ENCODE assay signal across 23 cellular contexts in the genomic region with DNA sequence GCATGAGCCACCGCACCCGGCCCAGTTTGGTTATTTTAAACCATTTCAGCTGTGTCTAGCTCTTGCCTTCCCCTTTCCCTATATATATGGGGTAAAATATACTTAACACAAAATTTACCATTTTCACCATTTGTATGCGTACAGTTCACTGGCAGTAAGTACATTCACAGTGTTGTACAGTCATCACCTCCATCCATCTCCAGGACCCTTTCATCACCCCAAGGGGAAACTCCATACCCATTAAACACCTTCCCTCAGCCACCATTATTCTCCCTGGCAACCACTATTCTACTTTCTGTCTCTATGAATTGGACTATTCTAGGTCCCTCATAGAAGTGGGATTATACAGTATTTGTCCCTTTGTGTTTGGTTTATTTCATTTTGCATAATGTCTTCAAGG.
DNase-seq lines count a peak whose midpoint lies in the region; ATAC-seq and TF ChIP-seq lines count a peak whose summit lies in the region.
"Had no signal": no experiment of that assay in that cellular context is flagged by ENCODE, and none has a peak within 500 bp of the region (broad histone marks: within the 10 kb centered on the region; RNA-seq: fewer than 3 reads in every experiment).

No MANE protein-coding gene starts in this region.

- H3K4me3 ChIP-seq in BLaER1 treated with 17β-estradiol and CSF1 and Interleukin-3, amounts not matched to agents 10 nM and 100 nM = no peak overlapping the region
- H3K4me3 ChIP-seq in CD8-positive, alpha-beta T cell (ENCODE audit: low read depth, low read length) = no peak overlapping the region
- no peak overlapping the region for H3K4me3 ChIP-seq in endodermal cell (ENCODE audit: low read length)

- H3K9me3 ChIP-seq in BLaER1 treated with 17β-estradiol and CSF1 and Interleukin-3, amounts not matched to agents 10 nM and 100 nM (replicated peaks in 1 of 11) = no peaks in the 10 kb centered on the region
- H3K9me3 ChIP-seq in CD8-positive, alpha-beta T cell (ENCODE audit: low read length) = no peaks in the 10 kb centered on the region
- H3K9me3 ChIP-seq in endodermal cell (ENCODE audit: control insufficient read depth, low read length) = no peaks in the 10 kb centered on the region
- H3K9me3 ChIP-seq: Caco-2 had no signal

- H3K4me1 ChIP-seq in BLaER1 treated with 17β-estradiol and CSF1 and Interleukin-3, amounts not matched to agents 10 nM and 100 nM = peaks cover 60 to 100% (median 96%) of the 10 kb centered on the region in 10 experiments
- peaks cover 27% of the 10 kb centered on the region for H3K4me1 ChIP-seq in CD8-positive, alpha-beta T cell (ENCODE audit: insufficient read depth, low read length)
- H3K4me1 ChIP-seq in endodermal cell (ENCODE audit: control insufficient read depth, insufficient read depth, low read length) = no peaks in the 10 kb centered on the region
- H3K4me1 ChIP-seq: parathyroid adenoma had no signal

- ATAC-seq in CD8-positive, alpha-beta T cell = no peak
- no peak for ATAC-seq in activated CD8-positive, alpha-beta T cell treated with anti-CD3 and anti-CD28 coated beads, Interleukin-2, amount 10 ng/mL, durations not matched to agents 7 days and 5 days
- ATAC-seq: activated T-helper 17 cell treated with anti-CD3 and anti-CD28 coated beads, Interleukin-2, amount 50 U/mL, for 72 hours; esophagus mucosa had no signal

- H3K36me3 ChIP-seq in BLaER1 treated with 17β-estradiol and CSF1 and Interleukin-3, amounts not matched to agents 10 nM and 100 nM = peaks cover 7 to 71% (median 45%) of the 10 kb centered on the region in 11 experiments; a peak in 18 of 22 replicates
- H3K36me3 ChIP-seq in CD8-positive, alpha-beta T cell (ENCODE audit: insufficient read depth, low read length) = no peaks in the 10 kb centered on the region
- H3K36me3 ChIP-seq in endodermal cell (ENCODE audit: control insufficient read depth, insufficient read depth, low read length) = no peaks in the 10 kb centered on the region

- CTCF ChIA-PET in CD8-positive, alpha-beta T cell (lab: Charles Lee) = interaction anchor here (0.6 to 4.1 kb wide), 12 partner anchors 11 to 226 kb away, joined by 3 to 56 read pairs (median 10); a partner anchor contains a TSS
- CTCF ChIA-PET in activated CD8-positive, alpha-beta T cell treated with anti-CD3 and anti-CD28 coated beads, Interleukin-2, amount 10 ng/mL, durations not matched to agents 7 days and 5 days (lab: Charles Lee) = interaction anchor here (1.7 to 4.1 kb wide), 8 partner anchors 8 to 232 kb away, joined by 5 to 70 read pairs (median 19); a partner anchor contains a TSS

- H3K27ac Mint-ChIP-seq in CD8-positive, alpha-beta T cell = peak overlapping the region; percentile 43
- peak overlapping the region; percentile 48 for H3K27ac Mint-ChIP-seq in activated CD8-positive, alpha-beta T cell treated with anti-CD3 and anti-CD28 coated beads, Interleukin-2, amount 10 ng/mL, durations not matched to agents 7 days and 5 days
- peak overlapping the region in 2 of 3 experiments; percentile 1 to 92 for H3K27ac Mint-ChIP-seq in nephron
- H3K27ac Mint-ChIP-seq in osteocyte (ENCODE audit: unreplicated experiment) = no peak overlapping the region
- no peak overlapping the region for H3K27ac Mint-ChIP-seq in endodermal cell
- H3K27ac Mint-ChIP-seq: type B pancreatic cell had no signal

- no peak overlapping the region for H3K9ac ChIP-seq in BLaER1 treated with 17β-estradiol and CSF1 and Interleukin-3, amounts not matched to agents 10 nM and 100 nM
- H3K9ac ChIP-seq in endodermal cell (ENCODE audit: extremely low read depth, low read length, poor library complexity, severe bottlenecking) = no peak overlapping the region
- H3K9ac ChIP-seq: parathyroid adenoma had no signal

- no peaks in the 10 kb centered on the region for H3K27me3 ChIP-seq in BLaER1 treated with 17β-estradiol and CSF1 and Interleukin-3, amounts not matched to agents 10 nM and 100 nM
- no peaks in the 10 kb centered on the region for H3K27me3 ChIP-seq in CD8-positive, alpha-beta T cell (ENCODE audit: insufficient read depth, low read length)
- H3K27me3 ChIP-seq in endodermal cell (ENCODE audit: control insufficient read depth, insufficient read depth, low read length, poor library complexity, severe bottlenecking) = no peaks in the 10 kb centered on the region

- peaks cover 40% of the 10 kb centered on the region for H3K36me3 Mint-ChIP-seq in CD8-positive, alpha-beta T cell
- H3K36me3 Mint-ChIP-seq in activated CD8-positive, alpha-beta T cell treated with anti-CD3 and anti-CD28 coated beads, Interleukin-2, amount 10 ng/mL, durations not matched to agents 7 days and 5 days (ENCODE audit: low read depth) = peaks cover 42% of the 10 kb centered on the region
- H3K36me3 Mint-ChIP-seq in nephron (ENCODE audit: low read depth) (peaks cover 15% of the 10 kb centered on the region), osteocyte (ENCODE audit: unreplicated experiment) (no peaks in the 10 kb centered on the region), endodermal cell (ENCODE audit: low read depth) (no peaks in the 10 kb centered on the region)

- WGBS in endodermal cell (ENCODE audit: insufficient coverage in 1 of 2, insufficient read length in 1 of 2), 2 experiments = 88 to 100% methylated on average over 1 to 3 of the region's 3 CpGs

- peaks cover 19 to 87% (median 77%) of the 10 kb centered on the region in 11 experiments; a peak in 21 of 22 replicates for H4K20me1 ChIP-seq in BLaER1 treated with 17β-estradiol and CSF1 and Interleukin-3, amounts not matched to agents 10 nM and 100 nM

- no peak for DNase-seq in CD8-positive, alpha-beta T cell
- no peak for DNase-seq in activated CD8-positive, alpha-beta T cell treated with anti-CD3 and anti-CD28 coated beads, Interleukin-2, amount 10 ng/mL, durations not matched to agents 7 days and 5 days
- DNase-seq in osteocyte (ENCODE audit: extremely low spot score, unreplicated experiment) (no peak), glomerular visceral epithelial cell (ENCODE audit: extremely low spot score) (no peak), endodermal cell (no peak)
- DNase-seq: aorta; Caco-2; cerebellar nuclear complex; effector CD4-positive, alpha-beta T cell; EL; MM.1S; NCI-H146; NCI-H2171; NCI-H748 treated with DMSO at 0.1 percent for 48 hours; stimulated activated CD4-positive, alpha-beta T cell treated with anti-CD3 and anti-CD28 coated beads, Interleukin-1b, Interleukin-23, amount 100 ng/mL, for 48 hours; stimulated activated naive CD4-positive, alpha-beta T cell had no signal

- POLR2A ChIA-PET in CD8-positive, alpha-beta T cell (lab: Charles Lee) = interaction anchor here (1.3 to 2.3 kb wide), 2 partner anchors 106 to 146 kb away, joined by 4 to 26 read pairs; a partner anchor contains a TSS
- POLR2A ChIA-PET in activated CD8-positive, alpha-beta T cell treated with anti-CD3 and anti-CD28 coated beads, Interleukin-2, amount 10 ng/mL, durations not matched to agents 7 days and 5 days (lab: Charles Lee) = interaction anchor here (1.7 kb wide), 1 partner anchor 227 kb away, joined by 5 read pairs; no protein-coding TSS in a partner anchor

- H3K4me2 ChIP-seq in BLaER1 treated with 17β-estradiol and CSF1 and Interleukin-3, amounts not matched to agents 10 nM and 100 nM = peak overlapping the region; percentile 2 to 81 (median 67); a peak in 15 of 22 replicates

- H3K27me3 Mint-ChIP-seq in CD8-positive, alpha-beta T cell (ENCODE audit: low read depth) = no peaks in the 10 kb centered on the region
- H3K27me3 Mint-ChIP-seq in activated CD8-positive, alpha-beta T cell treated with anti-CD3 and anti-CD28 coated beads, Interleukin-2, amount 10 ng/mL, durations not matched to agents 7 days and 5 days (ENCODE audit: low read depth) = no peaks in the 10 kb centered on the region
- H3K27me3 Mint-ChIP-seq in nephron (ENCODE audit: low read depth) (no peaks in the 10 kb centered on the region), osteocyte (ENCODE audit: unreplicated experiment) (no peaks in the 10 kb centered on the region), endodermal cell (ENCODE audit: insufficient read depth) (no peaks in the 10 kb centered on the region)
- H3K27me3 Mint-ChIP-seq: activated T-helper 17 cell treated with anti-CD3 and anti-CD28 coated beads, Interleukin-2, amount 50 U/mL, for 72 hours; type B pancreatic cell had no signal

- H3K27ac ChIP-seq in BLaER1 treated with 17β-estradiol and CSF1 and Interleukin-3, amounts not matched to agents 10 nM and 100 nM = no peak overlapping the region
- H3K27ac ChIP-seq in CD8-positive, alpha-beta T cell (ENCODE audit: low read depth, low read length) = no peak overlapping the region
- no peak overlapping the region for H3K27ac ChIP-seq in endodermal cell (ENCODE audit: low read depth, low read length)
- H3K27ac ChIP-seq: parathyroid adenoma had no signal

- no peaks in the 10 kb centered on the region for H3K9me3 Mint-ChIP-seq in CD8-positive, alpha-beta T cell
- no peaks in the 10 kb centered on the region for H3K9me3 Mint-ChIP-seq in activated CD8-positive, alpha-beta T cell treated with anti-CD3 and anti-CD28 coated beads, Interleukin-2, amount 10 ng/mL, durations not matched to agents 7 days and 5 days (ENCODE audit: insufficient read depth)
- H3K9me3 Mint-ChIP-seq in nephron (no peaks in the 10 kb centered on the region), osteocyte (ENCODE audit: unreplicated experiment) (no peaks in the 10 kb centered on the region), endodermal cell (no peaks in the 10 kb centered on the region)
- H3K9me3 Mint-ChIP-seq: activated T-helper 17 cell treated with anti-CD3 and anti-CD28 coated beads, Interleukin-2, amount 50 U/mL, for 72 hours; T-helper 2 cell treated with Interferon-gamma antibody and Interleukin-4, amounts not matched to agents 5 μg/mL and 100 μg/mL, for 36 hours; type B pancreatic cell had no signal

- H3K4me1 Mint-ChIP-seq in CD8-positive, alpha-beta T cell (ENCODE audit: low read depth) = peaks cover 70% of the 10 kb centered on the region
- peaks cover 73% of the 10 kb centered on the region for H3K4me1 Mint-ChIP-seq in activated CD8-positive, alpha-beta T cell treated with anti-CD3 and anti-CD28 coated beads, Interleukin-2, amount 10 ng/mL, durations not matched to agents 7 days and 5 days (ENCODE audit: low read depth)
- H3K4me1 Mint-ChIP-seq in nephron = peaks cover 78% of the 10 kb centered on the region
- H3K4me1 Mint-ChIP-seq in osteocyte (ENCODE audit: unreplicated experiment) = peaks cover 11% of the 10 kb centered on the region
- peaks cover 6% of the 10 kb centered on the region for H3K4me1 Mint-ChIP-seq in endodermal cell

- TF ChIP-seq CTCF in CD8-positive, alpha-beta T cell (IDR thresholded peaks at IDR 0.05) = no peak
- TF ChIP-seq CTCF in nephron (IDR thresholded peaks at IDR 0.05; ENCODE audit: unreplicated experiment in 3 of 3) (no peak), osteocyte (IDR thresholded peaks at IDR 0.05) (no peak), endodermal cell (conservative IDR thresholded peaks at IDR 0.05) (no peak)

- intact Hi-C loops in CD8-positive, alpha-beta T cell (cut with DNase I, micrococcal nuclease) = loop anchor here (5.0 to 10.0 kb wide), 3 partner anchors 48 to 108 kb away; a partner anchor contains a TSS

- H3K4me3 Mint-ChIP-seq in CD8-positive, alpha-beta T cell = no peak overlapping the region
- no peak overlapping the region for H3K4me3 Mint-ChIP-seq in activated CD8-positive, alpha-beta T cell treated with anti-CD3 and anti-CD28 coated beads, Interleukin-2, amount 10 ng/mL, durations not matched to agents 7 days and 5 days
- H3K4me3 Mint-ChIP-seq in nephron (no peak overlapping the region), osteocyte (ENCODE audit: unreplicated experiment) (no peak overlapping the region), endodermal cell (no peak overlapping the region)
- H3K4me3 Mint-ChIP-seq: activated T-helper 17 cell treated with anti-CD3 and anti-CD28 coated beads, Interleukin-2, amount 50 U/mL, for 72 hours; T-helper 2 cell treated with Interferon-gamma antibody and Interleukin-4, amounts not matched to agents 5 μg/mL and 100 μg/mL, for 36 hours; type B pancreatic cell had no signal

Comparison
In these comparisons a context has a peak if more than half of its experiments do, and no peak if none do; other contexts are left out.
1. H3K27ac Mint-ChIP-seq: peak in CD8-positive, alpha-beta T cell (single experiment), activated CD8-positive, alpha-beta T cell treated with anti-CD3 and anti-CD28 coated beads, Interleukin-2, amount 10 ng/mL, durations not matched to agents 7 days and 5 days (single experiment) and nephron (2 of 3); none in osteocyte (single experiment) and endodermal cell (single experiment).